ENCODE assay signal across 8 cellular contexts in genomic region chr18:21685556-21685981, GRCh38. TPM values are rescaled to one million over a fixed set of nuclear protein-coding genes. Genes with fewer than 3 reads are reported as not detected.
A peak's percentile ranks its signal among the peaks of the same experiment; 100 is the strongest.
DNase-seq lines count a peak whose midpoint lies in the region; ATAC-seq, FAIRE-seq and TF ChIP-seq lines count a peak whose summit lies in the region.
"Not testable (repeated sequence)": the region's sequence is repeated elsewhere in the genome, so short reads cannot be mapped to it uniquely, and the experiment has no call there.

No MANE protein-coding gene starts in this region.

- H3K27me3 ChIP-seq in hepatocyte, suprapubic skin: not testable (repeated sequence)

- not testable (repeated sequence) for TF ChIP-seq CTCF in hepatocyte (IDR thresholded peaks at IDR 0.05; ENCODE audit: poor library complexity); suprapubic skin (IDR thresholded peaks at IDR 0.05)

- H3K36me3 ChIP-seq in SK-N-MC (ENCODE audit: insufficient read depth, low read length) = peaks cover 31% of the 10 kb centered on the region
- not testable (repeated sequence) for H3K36me3 ChIP-seq in hepatocyte (replicated peaks; ENCODE audit: insufficient read depth, low read depth); suprapubic skin

- TF ChIP-seq EP300 in suprapubic skin (IDR thresholded peaks at IDR 0.05) = not testable (repeated sequence)

- H4K20me1 ChIP-seq in hepatocyte (ENCODE audit: insufficient read depth, poor library complexity, severe bottlenecking) = not testable (repeated sequence)

- ATAC-seq in GM19043 (IDR thresholded peaks at IDR 0.05; ENCODE audit: low read depth, unreplicated experiment) (peak; percentile 85), GM21528 (IDR thresholded peaks at IDR 0.05; ENCODE audit: low FRiP score, unreplicated experiment) (peak; percentile 84), HG02885 (IDR thresholded peaks at IDR 0.05; ENCODE audit: poor library complexity, unreplicated experiment) (peak; percentile 80), HG03354 (IDR thresholded peaks at IDR 0.05; ENCODE audit: poor library complexity, severe bottlenecking, unreplicated experiment) (peak; percentile 79)

- DNase-seq in GM12892 (ENCODE audit: insufficient read length); SK-N-MC (ENCODE audit: low read depth, low spot score); hepatocyte (ENCODE audit: low spot score); suprapubic skin (ENCODE audit: low spot score in 2 of 2): not testable (repeated sequence)

- peak overlapping the region; percentile 61 for H3K4me2 ChIP-seq in hepatocyte

- H3K9ac ChIP-seq in SK-N-MC (ENCODE audit: insufficient read length) = not testable (repeated sequence)

- 0 out of 2 replicates have a peak overlapping the region, but pooled peaks have one; percentile 13 for H3K27ac ChIP-seq in SK-N-MC
- H3K27ac ChIP-seq in hepatocyte = peak overlapping the region; percentile 90
- peak overlapping the region; percentile 12 for H3K27ac ChIP-seq in suprapubic skin

- peaks cover 17% of the 10 kb centered on the region for H3K4me1 ChIP-seq in hepatocyte (ENCODE audit: insufficient read depth)
- not testable (repeated sequence) for H3K4me1 ChIP-seq in suprapubic skin

- not testable (repeated sequence) for H3K4me3 ChIP-seq in SK-N-MC, hepatocyte, suprapubic skin

- not testable (repeated sequence) for H3K9me2 ChIP-seq in hepatocyte (replicated peaks; ENCODE audit: insufficient read depth)

- TF ChIP-seq POLR2A in GM12892 (IDR thresholded peaks at IDR 0.05; ENCODE audit: low read depth, low read length); suprapubic skin (IDR thresholded peaks at IDR 0.05): not testable (repeated sequence)

- H3K9me3 ChIP-seq in SK-N-MC (ENCODE audit: low read depth, low read length); hepatocyte (ENCODE audit: low read depth); suprapubic skin: not testable (repeated sequence)

- not testable (repeated sequence) for H3K79me2 ChIP-seq in hepatocyte

- FAIRE-seq in GM12892 (lab: Jason Lieb, UNC) = peak; percentile 89

- WGBS in hepatocyte (ENCODE audit: low lambda C conversion rate, missing lambda C conversion rate) = 85% methylated on average over 12 of the region's 12 CpGs
- 89% methylated on average over 12 of the region's 12 CpGs for WGBS in suprapubic skin

- H2AFZ ChIP-seq in hepatocyte = not testable (repeated sequence)

RNA-seq across cellular contexts. Expression of gene ABHD3, which starts 19.0 kb away (rescaled TPM):
- polyA plus RNA-seq in GM12892 (2012; ENCODE audit: missing spikeins) = 18.6 TPM
- 51.6 and 60.1 TPM in 2 replicates for total RNA-seq in hepatocyte
- polyA plus RNA-seq in hepatocyte = 45.0 and 45.9 TPM in 2 replicates
- 10 to 100 TPM in 1 of 4 donors, 1 to 10 TPM in 3; 4.7 to 18.5 (median 6.8) TPM for total RNA-seq in suprapubic skin

RNA-seq across cellular contexts. Expression of gene MIB1, which starts 55.0 kb away (rescaled TPM):
- 11.4 TPM for polyA plus RNA-seq in GM12892 (2012; ENCODE audit: missing spikeins)
- total RNA-seq in hepatocyte = 52.9 and 62.3 TPM in 2 replicates
- 6.9 and 8.3 TPM in 2 replicates for polyA plus RNA-seq in hepatocyte
- 10 to 100 TPM; 16.6 to 25.4 (median 24.1) TPM for total RNA-seq in suprapubic skin

Comparison
In these comparisons a context has a peak if more than half of its experiments do, and no peak if none do; other contexts are left out.
1. H3K27ac ChIP-seq: peak in every context shown above with its lines; median percentile 90 in hepatocyte; 13 in SK-N-MC; 12 in suprapubic skin.